ENCODE assay signal across 8 cellular contexts in the genomic region with DNA sequence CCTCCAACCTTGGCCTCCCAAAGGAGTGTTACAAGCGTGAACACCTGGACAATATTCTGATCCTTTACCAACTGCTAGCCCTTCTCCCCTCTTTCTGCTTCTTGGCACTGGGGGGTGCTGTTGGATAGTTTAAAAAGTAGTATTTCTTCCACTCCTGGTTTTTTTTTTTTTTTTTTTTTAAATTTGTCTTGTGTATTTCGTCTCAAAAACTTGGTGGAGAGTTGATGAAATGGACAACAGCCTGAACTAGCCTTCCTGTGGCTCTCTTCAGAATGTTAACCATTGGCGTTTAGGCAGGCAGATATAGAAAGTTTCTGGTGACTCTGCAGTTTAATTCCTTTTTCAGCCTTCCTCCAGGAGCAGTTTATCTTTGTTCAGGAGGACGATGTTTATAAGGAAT.
DNase-seq lines count a peak whose midpoint lies in the region; ATAC-seq and TF ChIP-seq lines count a peak whose summit lies in the region.

No MANE protein-coding gene starts in this region.

- H3K9me3 ChIP-seq in breast epithelium (no peaks in the 10 kb centered on the region), vagina (no peaks in the 10 kb centered on the region)

- H3K4me3 ChIP-seq in breast epithelium (no peak overlapping the region), vagina (no peak overlapping the region)

- H3K4me1 ChIP-seq in breast epithelium (no peaks in the 10 kb centered on the region), vagina (peaks cover 11% of the 10 kb centered on the region)

- H3K27me3 ChIP-seq in breast epithelium (no peaks in the 10 kb centered on the region), vagina (no peaks in the 10 kb centered on the region)

- no peak for TF ChIP-seq POLR2A in breast epithelium (IDR thresholded peaks at IDR 0.05)
- TF ChIP-seq POLR2A in vagina (IDR thresholded peaks at IDR 0.05) = no peak

- H3K36me3 ChIP-seq in breast epithelium (no peaks in the 10 kb centered on the region), vagina (no peaks in the 10 kb centered on the region)

- H3K27ac ChIP-seq in breast epithelium (no peak overlapping the region), vagina (peak overlapping the region; percentile 3)

- intact Hi-C loops in breast epithelium (cut with DNase I; ENCODE audit: low total_unique reads) (no loop called here), vagina (cut with DNase I) (loop anchor here (2.0 kb wide), 1 partner anchor 1300 kb away; no protein-coding TSS in a partner anchor)

- no peak for ATAC-seq in HG03439 (IDR thresholded peaks at IDR 0.05; ENCODE audit: unreplicated experiment)

- TF ChIP-seq CTCF in breast epithelium (IDR thresholded peaks at IDR 0.05) (peak; percentile 60 to 65 (median 61)), vagina (IDR thresholded peaks at IDR 0.05) (peak; percentile 38 to 67 (median 60))

- peak; percentile 24 for DNase-seq in stimulated activated CD4-positive, alpha-beta T cell treated with anti-CD3 and anti-CD28 coated beads, Interleukin-15, amount 100 ng/mL, for 24 hours
- no peak for DNase-seq in stimulated activated CD4-positive, alpha-beta T cell treated with anti-CD3 and anti-CD28 coated beads, Interleukin-4, amount 100 ng/mL, for 1 hour
- DNase-seq in NCI-H2171 treated with DMSO at 0.1 percent for 48 hours (lab: John Stamatoyannopoulos, UW) (peak; percentile 81), breast epithelium (ENCODE audit: low spot score in 2 of 2) (no peak), left kidney (ENCODE audit: low read depth, low spot score) (peak; percentile 69), vagina (ENCODE audit: extremely low spot score in 2 of 2) (no peak), activated gamma-delta T cell (lab: John Stamatoyannopoulos, UW) (no peak)

Comparison
In these comparisons a context has a peak if more than half of its experiments do, and no peak if none do; other contexts are left out.
1. DNase-seq: peak in stimulated activated CD4-positive, alpha-beta T cell treated with anti-CD3 and anti-CD28 coated beads, Interleukin-15, amount 100 ng/mL, for 24 hours (single experiment), NCI-H2171 treated with DMSO at 0.1 percent for 48 hours (single experiment) and left kidney (single experiment); none in stimulated activated CD4-positive, alpha-beta T cell treated with anti-CD3 and anti-CD28 coated beads, Interleukin-4, amount 100 ng/mL, for 1 hour (single experiment), breast epithelium (0 of 2), vagina (0 of 2) and activated gamma-delta T cell (single experiment).